ENCODE assay signal across 8 cellular contexts in the genomic region with DNA sequence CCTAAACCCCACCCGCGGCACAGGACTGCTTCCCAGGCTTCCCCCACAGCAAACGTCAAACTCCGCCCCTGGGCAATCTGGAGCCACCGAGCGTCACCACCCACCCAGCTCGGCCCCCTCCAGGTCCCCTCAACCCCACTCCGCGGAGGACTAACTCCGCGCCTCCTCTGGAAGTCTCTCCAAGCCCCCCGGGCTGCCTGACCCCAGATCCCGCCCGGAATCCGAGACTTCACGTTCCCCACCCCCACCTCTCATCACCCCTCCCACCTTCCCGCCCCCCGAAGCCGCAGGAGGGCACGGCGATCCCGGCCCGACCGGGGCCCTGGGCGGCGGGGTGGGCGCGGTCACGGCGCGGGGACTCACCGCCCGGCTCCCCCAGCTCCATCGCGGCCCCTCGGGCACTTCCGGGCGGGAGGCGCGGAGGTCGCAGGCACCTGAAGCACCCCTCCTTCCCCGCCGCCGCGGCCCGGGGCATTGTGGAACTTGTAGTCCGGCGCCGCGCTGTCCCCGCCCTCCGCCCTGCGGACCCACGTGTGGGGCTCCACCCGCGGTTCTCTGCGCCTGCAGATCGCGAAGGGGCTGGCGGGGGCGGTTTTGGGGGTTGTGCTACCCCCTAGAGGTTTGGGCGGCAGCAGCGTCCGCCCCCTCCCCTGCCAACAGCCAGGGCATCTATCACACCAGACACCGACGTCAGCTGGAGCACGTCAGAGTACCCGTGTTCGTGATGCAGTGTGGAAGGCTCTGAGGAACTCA. TPM values are rescaled to one million over a fixed set of nuclear protein-coding genes. Genes with fewer than 3 reads are reported as not detected.
DNase-seq lines count a peak whose midpoint lies in the region; ATAC-seq and TF ChIP-seq lines count a peak whose summit lies in the region.

A gene with protein sequence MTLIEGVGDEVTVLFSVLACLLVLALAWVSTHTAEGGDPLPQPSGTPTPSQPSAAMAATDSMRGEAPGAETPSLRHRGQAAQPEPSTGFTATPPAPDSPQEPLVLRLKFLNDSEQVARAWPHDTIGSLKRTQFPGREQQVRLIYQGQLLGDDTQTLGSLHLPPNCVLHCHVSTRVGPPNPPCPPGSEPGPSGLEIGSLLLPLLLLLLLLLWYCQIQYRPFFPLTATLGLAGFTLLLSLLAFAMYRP (minus strand): TSS at position 423 of the 753 bp plus-strand sequence. CDS start 930 bp downstream, outside the sequence.

- H3K4me3 ChIP-seq in SU-DHL-6 (ENCODE audit: insufficient read depth, low read length, poor library complexity, severe bottlenecking) (peak within 1 kb of the TSS; percentile 77), rectal smooth muscle tissue (ENCODE audit: low read length) (peak within 1 kb of the TSS; percentile 76), aorta (ENCODE audit: low read length in 2 of 2) (peak within 1 kb of the TSS; percentile 79 to 86)

- H3K36me3 Mint-ChIP-seq in activated naive CD8-positive, alpha-beta T cell: peaks cover 2% of the 10 kb centered on the region

- H3K36me3 ChIP-seq in SU-DHL-6 (ENCODE audit: low read length): no peaks in the 10 kb centered on the region
- no peaks in the 10 kb centered on the region for H3K36me3 ChIP-seq in rectal smooth muscle tissue (ENCODE audit: control insufficient read depth, insufficient read depth, low read length)
- H3K36me3 ChIP-seq in aorta (ENCODE audit: control insufficient read depth in 1 of 2, insufficient read depth in 2 of 2, low read length in 1 of 2): no peaks in the 10 kb centered on the region

- H3K9ac ChIP-seq in SU-DHL-6 (ENCODE audit: low read length): peak within 1 kb of the TSS; percentile 82
- H3K9ac ChIP-seq in rectal smooth muscle tissue (ENCODE audit: low read length): no peak within 1 kb of the TSS

- H3K9me3 ChIP-seq in SU-DHL-6 (ENCODE audit: insufficient read depth, low read length) (no peaks in the 10 kb centered on the region), aorta (ENCODE audit: control insufficient read depth, low read length) (no peaks in the 10 kb centered on the region)

- H3K27me3 Mint-ChIP-seq in activated naive CD8-positive, alpha-beta T cell: peaks cover 6% of the 10 kb centered on the region

- H3K79me2 ChIP-seq in SU-DHL-6 (ENCODE audit: insufficient read depth, low read length): peaks cover 29% of the 10 kb centered on the region

- TF ChIP-seq CTCF in SU-DHL-6 (IDR thresholded peaks at IDR 0.05; ENCODE audit: insufficient read depth, low read length, poor library complexity, severe bottlenecking): no peak

- intact Hi-C loops in left cardiac atrium (cut with DNase I): no loop called here
- intact Hi-C loops in aorta (cut with DNase I): loop anchor here in 1 of 2 donors (2.0 to 5.0 kb wide), 2 partner anchors 54 to 164 kb away; partner anchors contain the start of genes ABCB8 and SMARCD3

- peaks cover 8% of the 10 kb centered on the region; the same call in 1 of the 2 replicates for H3F3A ChIP-seq in SU-DHL-6 (ENCODE audit: insufficient read depth)

- in situ Hi-C loops in KBM-7 (cut with MboI; ENCODE audit: low pct_unique_long_range_greater_than_20kb, low sequenced_read_pairs): no loop called here

- DNase-seq in Daoy (ENCODE audit: low read depth) (peak; percentile 83), KBM-7 (peak; percentile 65), left cardiac atrium (peak; percentile 89), aorta (peak; percentile 89 to 94)

- no peaks in the 10 kb centered on the region for H3K9me3 Mint-ChIP-seq in activated naive CD8-positive, alpha-beta T cell (ENCODE audit: low read depth)

- H3K4me1 Mint-ChIP-seq in activated naive CD8-positive, alpha-beta T cell (ENCODE audit: low read depth): peaks cover 36% of the 10 kb centered on the region

- H3K4me2 ChIP-seq in SU-DHL-6 (ENCODE audit: low read depth, low read length, poor library complexity, severe bottlenecking): peak within 1 kb of the TSS; percentile 69

- peak within 1 kb of the TSS; percentile 83 for H3K27ac Mint-ChIP-seq in activated naive CD8-positive, alpha-beta T cell

- H4K20me1 ChIP-seq in SU-DHL-6 (ENCODE audit: low read depth, low read length): no peaks in the 10 kb centered on the region

- peak within 1 kb of the TSS; percentile 90 for H3K4me3 Mint-ChIP-seq in activated naive CD8-positive, alpha-beta T cell

- 1% methylated on average over 58 to 69 of the region's 69 CpGs for WGBS in aorta, 2 donors

- ATAC-seq in GM21529 (IDR thresholded peaks at IDR 0.05; ENCODE audit: unreplicated experiment) (peak; percentile 51), left cardiac atrium (peak; percentile 15 to 39), aorta (ENCODE audit: low FRiP score) (peak; percentile 48)

- H3K4me1 ChIP-seq in rectal smooth muscle tissue (ENCODE audit: control insufficient read depth, insufficient read depth, low read length): peaks cover 37% of the 10 kb centered on the region
- peaks cover 0 to 3% of the 10 kb centered on the region in 2 donors for H3K4me1 ChIP-seq in aorta (ENCODE audit: control insufficient read depth in 1 of 2, insufficient read depth in 2 of 2, low read length in 2 of 2)

- H3K9me2 ChIP-seq in SU-DHL-6 (replicated peaks; ENCODE audit: insufficient read depth, low read length): no peaks in the 10 kb centered on the region

- H2AFZ ChIP-seq in SU-DHL-6 (ENCODE audit: low read depth, low read length, severe bottlenecking): peak within 1 kb of the TSS; percentile 96

- H3K27me3 ChIP-seq in SU-DHL-6 (ENCODE audit: low read length) (no peaks in the 10 kb centered on the region), rectal smooth muscle tissue (ENCODE audit: control insufficient read depth, insufficient read depth, low read length) (no peaks in the 10 kb centered on the region), aorta (ENCODE audit: control insufficient read depth in 1 of 2, insufficient read depth in 2 of 2, low read length in 1 of 2) (no peaks in the 10 kb centered on the region)

- H3K27ac ChIP-seq in SU-DHL-6 (ENCODE audit: low read depth, low read length) (peak within 1 kb of the TSS; percentile 70), rectal smooth muscle tissue (ENCODE audit: low read depth, low read length) (peak within 1 kb of the TSS; percentile 95), aorta (ENCODE audit: low read depth in 1 of 2, low read length in 2 of 2) (peak within 1 kb of the TSS; percentile 61 to 62)

RNA-seq across cellular contexts. Expression of the gene that starts here (rescaled TPM):
- total RNA-seq in Daoy (2014; rRNA removed; shearing (Covaris generic)): 51.2 and 61.3 TPM in 2 replicates
- total RNA-seq in left cardiac atrium (10 to 100 TPM; 36.3 to 37.9 TPM), aorta (10 to 100 TPM; 32.7 to 33.9 TPM)
- polyA plus RNA-seq in aorta: 10 to 100 TPM; 19.0 to 72.4 TPM

Comparison
In these comparisons a context has a peak if more than half of its experiments do, and no peak if none do; other contexts are left out.
1. Peak in every context shown above with its lines: DNase-seq, ATAC-seq, H3K4me3 ChIP-seq and H3K27ac ChIP-seq.